In genomic region chr17:32483451-32484019, GRCh38 we compare ENCODE assay signal across 8 cellular contexts. TPM values are rescaled to one million over a fixed set of nuclear protein-coding genes. Genes with fewer than 3 reads are reported as not detected.
DNase-seq lines count a peak whose midpoint lies in the region; ATAC-seq and TF ChIP-seq lines count a peak whose summit lies in the region.

No MANE protein-coding gene starts in this region.

- ATAC-seq in HG03280 (IDR thresholded peaks at IDR 0.05; ENCODE audit: unreplicated experiment) (peak; percentile 30), Right ventricle myocardium superior (ENCODE audit: poor library complexity) (peak; percentile 73), GM21381 (IDR thresholded peaks at IDR 0.05; ENCODE audit: unreplicated experiment) (no peak)

- no peak overlapping the region for H3K4me3 ChIP-seq in effector memory CD4-positive, alpha-beta T cell (ENCODE audit: insufficient read depth, low read depth, low read length, poor library complexity, severe bottlenecking)

- peak; percentile 63 for TF ChIP-seq CTCF in osteocyte (IDR thresholded peaks at IDR 0.05)

- H3K9me3 Mint-ChIP-seq in osteocyte (ENCODE audit: unreplicated experiment): no peaks in the 10 kb centered on the region

- H3K27ac ChIP-seq in angular gyrus (ENCODE audit: low read depth, low read length): peak overlapping the region; percentile 94
- H3K27ac ChIP-seq in effector memory CD4-positive, alpha-beta T cell (ENCODE audit: insufficient read depth, low read length, poor library complexity, severe bottlenecking): no peak overlapping the region

- H3K9me3 ChIP-seq in effector memory CD4-positive, alpha-beta T cell (ENCODE audit: control insufficient read depth, low read length): no peaks in the 10 kb centered on the region

- H3K27me3 ChIP-seq in effector memory CD4-positive, alpha-beta T cell (replicated peaks; ENCODE audit: control insufficient read depth, insufficient read depth, low read length, poor library complexity, severe bottlenecking): no peaks in the 10 kb centered on the region

- intact Hi-C loops in Right ventricle myocardium superior (cut with DNase I): loop anchor here (5.0 to 10.0 kb wide), 2 partner anchors 124 to 271 kb away; no protein-coding TSS in a partner anchor

- peaks cover 38% of the 10 kb centered on the region for H3K36me3 ChIP-seq in effector memory CD4-positive, alpha-beta T cell (ENCODE audit: control insufficient read depth, insufficient read depth, low read length)

- DNase-seq in DMS 273 (lab: John Stamatoyannopoulos, UW; ENCODE audit: unreplicated experiment) (peak; percentile 89), NCI-H774 (lab: John Stamatoyannopoulos, UW) (peak; percentile 59), Right ventricle myocardium superior (peak; percentile 89), osteocyte (ENCODE audit: extremely low spot score, unreplicated experiment) (no peak)
- DNase-seq in effector memory CD4-positive, alpha-beta T cell: no peak

- H3K27me3 Mint-ChIP-seq in osteocyte (ENCODE audit: unreplicated experiment): no peaks in the 10 kb centered on the region

- H3K4me3 Mint-ChIP-seq in osteocyte (ENCODE audit: unreplicated experiment): peak overlapping the region; percentile 33

- H3K36me3 Mint-ChIP-seq in osteocyte (ENCODE audit: unreplicated experiment): peaks cover 32% of the 10 kb centered on the region

- peaks cover 8% of the 10 kb centered on the region for H3K4me1 ChIP-seq in effector memory CD4-positive, alpha-beta T cell (ENCODE audit: control insufficient read depth, insufficient read depth, low read length, poor library complexity, severe bottlenecking)

- peaks cover 29% of the 10 kb centered on the region for H3K4me1 Mint-ChIP-seq in osteocyte (ENCODE audit: unreplicated experiment)

- H3K27ac Mint-ChIP-seq in osteocyte (ENCODE audit: unreplicated experiment): peak overlapping the region; percentile 83

RNA-seq across cellular contexts. Expression of gene CDK5R1, which starts 3.3 kb away (rescaled TPM):
- 1.4 TPM for total RNA-seq in Right ventricle myocardium superior
- total RNA-seq in osteocyte: 1.4 and 1.8 TPM in 2 replicates

RNA-seq across cellular contexts. Expression of gene PSMD11, which starts 39.2 kb away (rescaled TPM):
- 62.3 TPM for total RNA-seq in Right ventricle myocardium superior
- 81.6 and 85.0 TPM in 2 replicates for total RNA-seq in osteocyte

Comparison
In these comparisons a context has a peak if more than half of its experiments do, and no peak if none do; other contexts are left out.
1. DNase-seq: peak in DMS 273 (single experiment), NCI-H774 (single experiment) and Right ventricle myocardium superior (single experiment); none in osteocyte (single experiment) and effector memory CD4-positive, alpha-beta T cell (0 of 3).